Comparison of ENCODE assay signal across 22 cellular contexts in the genomic region with DNA sequence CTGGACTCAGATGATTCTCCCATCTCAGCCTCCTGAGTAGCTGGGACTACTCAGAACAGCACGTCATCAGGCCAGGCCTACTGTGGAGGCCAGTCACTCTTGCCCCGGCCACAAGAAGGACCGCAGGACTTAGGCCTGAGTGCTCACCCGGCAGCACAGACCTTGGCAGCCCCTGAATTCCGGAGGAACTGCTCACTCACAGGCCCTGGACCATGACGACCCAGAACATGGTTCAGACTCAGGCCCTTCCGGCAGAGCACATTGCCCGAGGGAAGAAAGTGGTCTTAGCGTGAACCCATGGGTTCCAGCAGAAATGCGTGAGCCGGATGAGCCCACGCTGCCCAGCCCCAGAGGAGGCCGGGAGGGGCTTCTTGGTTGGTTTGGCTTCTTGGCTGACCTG.
DNase-seq lines count a peak whose midpoint lies in the region; ATAC-seq, FAIRE-seq and TF ChIP-seq lines count a peak whose summit lies in the region.
"Had no signal": no experiment of that assay in that cellular context is flagged by ENCODE, and none has a peak within 500 bp of the region (broad histone marks: within the 10 kb centered on the region; RNA-seq: fewer than 3 reads in every experiment).

No MANE protein-coding gene starts in this region.

- WGBS in neuronal stem cell (ENCODE audit: extremely low coverage in 2 of 2, insufficient read length in 2 of 2, insufficient replicate concordance in 1 of 2), 2 donors: no CpG with 5 or more reads among the region's 13 CpGs

- H3K4me1 ChIP-seq in neuronal stem cell (ENCODE audit: control insufficient read depth in 2 of 2, insufficient read depth in 1 of 2, low read depth in 1 of 2, low read length in 2 of 2): peaks cover 13 to 24% of the 10 kb centered on the region in 2 donors
- no peaks in the 10 kb centered on the region for H3K4me1 ChIP-seq in CD8-positive, alpha-beta T cell (ENCODE audit: insufficient read depth, low read length)
- H3K4me1 ChIP-seq: HAP-1, Peyer's patch had no signal

- no peak overlapping the region for H3K4ac ChIP-seq in neuronal stem cell (ENCODE audit: low read length)

- no peaks in the 10 kb centered on the region for H3K36me3 Mint-ChIP-seq in CD8-positive, alpha-beta T cell
- no peaks in the 10 kb centered on the region for H3K36me3 Mint-ChIP-seq in stimulated activated effector memory CD8-positive, alpha-beta T cell treated with anti-CD3 and anti-CD28 coated beads, Interleukin-12 subunit alpha, Interleukin-12 subunit beta, amount 100 ng/mL, for 72 hours
- H3K36me3 Mint-ChIP-seq: CD14-positive monocyte had no signal

- peaks cover 2% of the 10 kb centered on the region for H3K4me1 Mint-ChIP-seq in CD8-positive, alpha-beta T cell (ENCODE audit: low read depth)
- no peaks in the 10 kb centered on the region for H3K4me1 Mint-ChIP-seq in stimulated activated effector memory CD8-positive, alpha-beta T cell treated with anti-CD3 and anti-CD28 coated beads, Interleukin-12 subunit alpha, Interleukin-12 subunit beta, amount 100 ng/mL, for 72 hours
- H3K4me1 Mint-ChIP-seq: CD14-positive monocyte had no signal

- DNase-seq in RCC 7860 (ENCODE audit: low spot score) (peak; percentile 98), epithelial cell of proximal tubule (ENCODE audit: low read depth) (peak; percentile 94), neuronal stem cell (ENCODE audit: low spot score) (no peak), cerebellar cortex (ENCODE audit: low spot score) (no peak)
- no peak for DNase-seq in CD8-positive, alpha-beta T cell
- DNase-seq in stimulated activated effector memory CD8-positive, alpha-beta T cell treated with anti-CD3 and anti-CD28 coated beads, Interleukin-12 subunit alpha, Interleukin-12 subunit beta, amount 100 ng/mL, for 72 hours (ENCODE audit: low spot score in 2 of 2): no peak
- no peak for DNase-seq in stimulated activated CD4-positive, alpha-beta T cell treated with anti-CD3 and anti-CD28 coated beads, Interleukin-2, amount 100 ng/mL, for 48 hours
- DNase-seq: COR-L47, IMR-90, Kasumi-1, MM.1S, NCI-H1092, NCI-H1436 treated with DMSO at 0.1 percent for 48 hours, NCI-H2029, NCI-H2171, NCI-H69, Peyer's patch, Right ventricle myocardium superior had no signal

- no peak overlapping the region for H3K14ac ChIP-seq in neuronal stem cell (ENCODE audit: low read length)

- H3K9me3 ChIP-seq in neuronal stem cell (replicated peaks in 1 of 2; ENCODE audit: control insufficient read depth in 2 of 2, insufficient read depth in 1 of 2, low read depth in 1 of 2, low read length in 2 of 2): peaks cover 2 to 5% of the 10 kb centered on the region in 2 donors
- no peaks in the 10 kb centered on the region for H3K9me3 ChIP-seq in CD8-positive, alpha-beta T cell (ENCODE audit: low read length)
- H3K9me3 ChIP-seq: HAP-1 had no signal

- H3K27me3 Mint-ChIP-seq in CD8-positive, alpha-beta T cell (ENCODE audit: low read depth): peaks cover 5% of the 10 kb centered on the region

- peak overlapping the region; percentile 65 for H3K18ac ChIP-seq in neuronal stem cell (ENCODE audit: low read length)

- H3K27ac ChIP-seq in neuronal stem cell (replicated peaks; ENCODE audit: low read length): no peak overlapping the region
- no peak overlapping the region for H3K27ac ChIP-seq in CD8-positive, alpha-beta T cell (ENCODE audit: low read depth, low read length)
- H3K27ac ChIP-seq: HL-60, Peyer's patch had no signal

- no peak overlapping the region for H3K27ac Mint-ChIP-seq in CD8-positive, alpha-beta T cell
- no peak overlapping the region for H3K27ac Mint-ChIP-seq in stimulated activated effector memory CD8-positive, alpha-beta T cell treated with anti-CD3 and anti-CD28 coated beads, Interleukin-12 subunit alpha, Interleukin-12 subunit beta, amount 100 ng/mL, for 72 hours
- H3K27ac Mint-ChIP-seq: CD14-positive monocyte had no signal

- intact Hi-C loops in CD8-positive, alpha-beta T cell (cut with DNase I, micrococcal nuclease): no loop called here

- POLR2A ChIA-PET in CD8-positive, alpha-beta T cell (lab: Charles Lee): no interaction called here

- H2BK120ac ChIP-seq in neuronal stem cell (ENCODE audit: low read depth, low read length): no peak overlapping the region

- no peak overlapping the region for H3K4me3 ChIP-seq in epithelial cell of proximal tubule (ENCODE audit: low read depth, low read length)
- no peak overlapping the region for H3K4me3 ChIP-seq in neuronal stem cell (ENCODE audit: low read length in 2 of 2)
- H3K4me3 ChIP-seq in CD8-positive, alpha-beta T cell (ENCODE audit: low read depth, low read length): no peak overlapping the region
- H3K4me3 ChIP-seq: HAP-1, Peyer's patch had no signal

- no peaks in the 10 kb centered on the region for H3K27me3 ChIP-seq in neuronal stem cell (ENCODE audit: control insufficient read depth in 3 of 3, insufficient read depth in 3 of 3, low read depth in 1 of 3, low read length in 3 of 3)
- no peaks in the 10 kb centered on the region for H3K27me3 ChIP-seq in CD8-positive, alpha-beta T cell (ENCODE audit: insufficient read depth, low read length)
- H3K27me3 ChIP-seq: Peyer's patch had no signal

- peak overlapping the region; percentile 45 for H2AK5ac ChIP-seq in neuronal stem cell (ENCODE audit: low read depth, low read length)

- H3K4me3 Mint-ChIP-seq in CD8-positive, alpha-beta T cell: no peak overlapping the region
- no peak overlapping the region for H3K4me3 Mint-ChIP-seq in stimulated activated effector memory CD8-positive, alpha-beta T cell treated with anti-CD3 and anti-CD28 coated beads, Interleukin-12 subunit alpha, Interleukin-12 subunit beta, amount 100 ng/mL, for 72 hours
- H3K4me3 Mint-ChIP-seq: CD14-positive monocyte had no signal

- TF ChIP-seq CTCF in epithelial cell of proximal tubule (conservative IDR thresholded peaks at IDR 0.05; ENCODE audit: low read depth, low read length): no peak
- TF ChIP-seq CTCF in CD8-positive, alpha-beta T cell (IDR thresholded peaks at IDR 0.05): no peak

- H4K8ac ChIP-seq in neuronal stem cell (ENCODE audit: low read depth, low read length): no peak overlapping the region

- no peak overlapping the region for H3K23ac ChIP-seq in neuronal stem cell (ENCODE audit: low read depth, low read length, poor library complexity)

- H3K9me3 Mint-ChIP-seq in CD8-positive, alpha-beta T cell: no peaks in the 10 kb centered on the region
- peaks cover 2% of the 10 kb centered on the region for H3K9me3 Mint-ChIP-seq in stimulated activated effector memory CD8-positive, alpha-beta T cell treated with anti-CD3 and anti-CD28 coated beads, Interleukin-12 subunit alpha, Interleukin-12 subunit beta, amount 100 ng/mL, for 72 hours

- no peak overlapping the region for H3K9ac ChIP-seq in neuronal stem cell (ENCODE audit: low read depth, low read length, poor library complexity)

- no peak for ATAC-seq in CD8-positive, alpha-beta T cell
- no peak for ATAC-seq in stimulated activated effector memory CD8-positive, alpha-beta T cell treated with anti-CD3 and anti-CD28 coated beads, Interleukin-12 subunit alpha, Interleukin-12 subunit beta, amount 100 ng/mL, for 72 hours

- H3K79me1 ChIP-seq in neuronal stem cell (ENCODE audit: low read depth, low read length): no peaks in the 10 kb centered on the region

- peaks cover 0 to 29% of the 10 kb centered on the region in 2 donors for H3K36me3 ChIP-seq in neuronal stem cell (replicated peaks in 1 of 2; ENCODE audit: control insufficient read depth in 2 of 2, insufficient read depth in 2 of 2, low read length in 2 of 2)
- no peaks in the 10 kb centered on the region for H3K36me3 ChIP-seq in CD8-positive, alpha-beta T cell (ENCODE audit: insufficient read depth, low read length)
- H3K36me3 ChIP-seq: HAP-1, Peyer's patch had no signal

- H2BK15ac ChIP-seq in neuronal stem cell (ENCODE audit: low read length): no peak overlapping the region

- no peak overlapping the region for H4K91ac ChIP-seq in neuronal stem cell (ENCODE audit: low read depth, low read length, poor library complexity)

- H2BK12ac ChIP-seq in neuronal stem cell (ENCODE audit: low read length): peak overlapping the region; percentile 63

- peak; percentile 98 for FAIRE-seq in RCC 7860 (lab: Jason Lieb, UNC)
- FAIRE-seq: G401.6 had no signal

- no peak overlapping the region for H2AFZ ChIP-seq in neuronal stem cell (ENCODE audit: low read length)

- H3K4me2 ChIP-seq in neuronal stem cell (ENCODE audit: insufficient read depth, low read length, poor library complexity, severe bottlenecking): no peak overlapping the region

- CTCF ChIA-PET in CD8-positive, alpha-beta T cell (lab: Charles Lee): no interaction called here

- peak overlapping the region; percentile 71 for H2BK5ac ChIP-seq in neuronal stem cell (ENCODE audit: low read length)

Comparison
In these comparisons a context has a peak if more than half of its experiments do, and no peak if none do; other contexts are left out.
1. DNase-seq: peak in RCC 7860 (single experiment) and epithelial cell of proximal tubule (single experiment); none in neuronal stem cell (single experiment), CD8-positive, alpha-beta T cell (0 of 7), cerebellar cortex (single experiment), stimulated activated effector memory CD8-positive, alpha-beta T cell treated with anti-CD3 and anti-CD28 coated beads, Interleukin-12 subunit alpha, Interleukin-12 subunit beta, amount 100 ng/mL, for 72 hours (0 of 2) and stimulated activated CD4-positive, alpha-beta T cell treated with anti-CD3 and anti-CD28 coated beads, Interleukin-2, amount 100 ng/mL, for 48 hours (0 of 2).